In genomic region chr7:22671177-22671879, GRCh38 we compare ENCODE assay signal across 20 cellular contexts. TPM values are rescaled to one million over a fixed set of nuclear protein-coding genes. Genes with fewer than 3 reads are reported as not detected.
A peak's percentile ranks its signal among the peaks of the same experiment; 100 is the strongest.
DNase-seq lines count a peak whose midpoint lies in the region; TF ChIP-seq lines count a peak whose summit lies in the region.
"Had no signal": no experiment of that assay in that cellular context is flagged by ENCODE, and none has a peak within 500 bp of the region (broad histone marks: within the 10 kb centered on the region; RNA-seq: fewer than 3 reads in every experiment).

No MANE protein-coding gene starts in this region.

- no peak for DNase-seq in T-helper 2 cell treated with Interferon-gamma antibody and Interleukin-4, amounts not matched to agents 5 μg/mL and 100 μg/mL, for 36 hours (ENCODE audit: low spot score)
- DNase-seq in T-helper 2 cell: no peak
- DNase-seq in endodermal cell: no peak
- DNase-seq in osteocyte (ENCODE audit: extremely low spot score, unreplicated experiment): no peak
- DNase-seq in KBM-7: no peak
- DNase-seq in NAMALWA (ENCODE audit: low spot score): no peak
- DNase-seq in NCI-H748 (lab: John Stamatoyannopoulos, UW; ENCODE audit: unreplicated experiment): no peak
- DNase-seq: activated CD4-positive, CD25-positive, alpha-beta regulatory T cell; amniotic stem cell; NCI-H1048; NCI-H2107; NCI-H774; stimulated activated naive CD8-positive, alpha-beta T cell treated with anti-CD3 and anti-CD28 coated beads, Interleukin-15, amount 100 ng/mL, for 72 hours; SW 1271 had no signal

- 81 to 91% methylated on average over 4 to 5 of the region's 5 CpGs for WGBS in endodermal cell (ENCODE audit: insufficient coverage in 1 of 2, insufficient read length in 1 of 2), 2 experiments

- peaks cover 4% of the 10 kb centered on the region for H3K27me3 Mint-ChIP-seq in T-helper 2 cell treated with Interferon-gamma antibody and Interleukin-4, amounts not matched to agents 5 μg/mL and 100 μg/mL, for 36 hours (ENCODE audit: low read depth)
- no peaks in the 10 kb centered on the region for H3K27me3 Mint-ChIP-seq in IgD-negative memory B cell
- H3K27me3 Mint-ChIP-seq in endodermal cell (ENCODE audit: insufficient read depth): no peaks in the 10 kb centered on the region
- H3K27me3 Mint-ChIP-seq in osteocyte (ENCODE audit: unreplicated experiment): no peaks in the 10 kb centered on the region

- in situ Hi-C loops in KBM-7 (cut with MboI; ENCODE audit: low pct_unique_long_range_greater_than_20kb, low sequenced_read_pairs): no loop called here

- H3K27ac ChIP-seq in endodermal cell (ENCODE audit: low read depth, low read length): no peak overlapping the region
- H3K27ac ChIP-seq: RWPE1 had no signal

- no peaks in the 10 kb centered on the region for H3K27me3 ChIP-seq in endodermal cell (ENCODE audit: control insufficient read depth, insufficient read depth, low read length, poor library complexity, severe bottlenecking)

- peak overlapping the region; percentile 30 for H3K4me3 Mint-ChIP-seq in T-helper 2 cell treated with Interferon-gamma antibody and Interleukin-4, amounts not matched to agents 5 μg/mL and 100 μg/mL, for 36 hours
- H3K4me3 Mint-ChIP-seq in IgD-negative memory B cell (peak overlapping the region in 3 of 4 donors; percentile 8 to 64 (median 58)), endodermal cell (no peak overlapping the region), osteocyte (ENCODE audit: unreplicated experiment) (no peak overlapping the region)
- H3K4me3 Mint-ChIP-seq: neural crest cell; stimulated activated naive CD8-positive, alpha-beta T cell treated with anti-CD3 and anti-CD28 coated beads, Interleukin-15, amount 100 ng/mL, for 72 hours had no signal

- H3K9ac ChIP-seq in endodermal cell (ENCODE audit: extremely low read depth, low read length, poor library complexity, severe bottlenecking): no peak overlapping the region

- peaks cover 52% of the 10 kb centered on the region for H3K4me1 ChIP-seq in endodermal cell (ENCODE audit: control insufficient read depth, insufficient read depth, low read length)

- no peak overlapping the region for H3K4me3 ChIP-seq in endodermal cell (ENCODE audit: low read length)
- H3K4me3 ChIP-seq: lung had no signal

- peaks cover 71% of the 10 kb centered on the region for H3K4me1 Mint-ChIP-seq in T-helper 2 cell treated with Interferon-gamma antibody and Interleukin-4, amounts not matched to agents 5 μg/mL and 100 μg/mL, for 36 hours (ENCODE audit: low read depth)
- H3K4me1 Mint-ChIP-seq in IgD-negative memory B cell (peaks cover 38% of the 10 kb centered on the region in 3 donors), endodermal cell (peaks cover 86% of the 10 kb centered on the region), osteocyte (ENCODE audit: unreplicated experiment) (peaks cover 47% of the 10 kb centered on the region)

- peaks cover 15% of the 10 kb centered on the region for H3K36me3 Mint-ChIP-seq in T-helper 2 cell treated with Interferon-gamma antibody and Interleukin-4, amounts not matched to agents 5 μg/mL and 100 μg/mL, for 36 hours (ENCODE audit: low read depth)
- H3K36me3 Mint-ChIP-seq in IgD-negative memory B cell (peaks cover 2% of the 10 kb centered on the region), endodermal cell (ENCODE audit: low read depth) (peaks cover 9% of the 10 kb centered on the region), osteocyte (ENCODE audit: unreplicated experiment) (no peaks in the 10 kb centered on the region)

- no peak for TF ChIP-seq CTCF in endodermal cell (conservative IDR thresholded peaks at IDR 0.05)
- no peak for TF ChIP-seq CTCF in osteocyte (IDR thresholded peaks at IDR 0.05)

- H3K9me3 Mint-ChIP-seq in T-helper 2 cell treated with Interferon-gamma antibody and Interleukin-4, amounts not matched to agents 5 μg/mL and 100 μg/mL, for 36 hours: peaks cover 12% of the 10 kb centered on the region
- no peaks in the 10 kb centered on the region for H3K9me3 Mint-ChIP-seq in IgD-negative memory B cell
- H3K9me3 Mint-ChIP-seq in endodermal cell: no peaks in the 10 kb centered on the region
- H3K9me3 Mint-ChIP-seq in osteocyte (ENCODE audit: unreplicated experiment): no peaks in the 10 kb centered on the region

- no peak overlapping the region for H3K27ac Mint-ChIP-seq in T-helper 2 cell treated with Interferon-gamma antibody and Interleukin-4, amounts not matched to agents 5 μg/mL and 100 μg/mL, for 36 hours
- H3K27ac Mint-ChIP-seq in IgD-negative memory B cell (peak overlapping the region in 1 of 3 donors; percentile 8), endodermal cell (peak overlapping the region; percentile 89), osteocyte (ENCODE audit: unreplicated experiment) (peak overlapping the region; percentile 11)
- H3K27ac Mint-ChIP-seq: stimulated activated naive CD8-positive, alpha-beta T cell treated with anti-CD3 and anti-CD28 coated beads, Interleukin-15, amount 100 ng/mL, for 72 hours had no signal

- H3K9me3 ChIP-seq in endodermal cell (ENCODE audit: control insufficient read depth, low read length): no peaks in the 10 kb centered on the region

- H3K36me3 ChIP-seq in endodermal cell (ENCODE audit: control insufficient read depth, insufficient read depth, low read length): peaks cover 6% of the 10 kb centered on the region

RNA-seq across cellular contexts. Expression of gene IL6, which starts 55.7 kb away (rescaled TPM):
- polyA plus RNA-seq in IgD-negative memory B cell: 3.8 TPM
- total RNA-seq in endodermal cell: under 1 TPM; 0.64 to 0.88 TPM
- not detected for polyA plus RNA-seq in endodermal cell (2013, experiment 1 of 2)
- not detected for polyA plus RNA-seq in endodermal cell (2013, experiment 2 of 2)
- total RNA-seq in osteocyte: not detected in 2 replicates
- total RNA-seq: A172, HepG2, neural crest cell had no signal
- polyA plus RNA-seq: HepG2 had no signal

Comparison
In these comparisons a context has a peak if more than half of its experiments do, and no peak if none do; other contexts are left out.
1. H3K4me3 Mint-ChIP-seq: peak in T-helper 2 cell treated with Interferon-gamma antibody and Interleukin-4, amounts not matched to agents 5 μg/mL and 100 μg/mL, for 36 hours (single experiment) and IgD-negative memory B cell (3 of 4); none in endodermal cell (single experiment) and osteocyte (single experiment).